ENCODE assay signal across 9 cellular contexts in genomic region chr1:56472860-56473259, GRCh38.
DNase-seq lines count a peak whose midpoint lies in the region; ATAC-seq and TF ChIP-seq lines count a peak whose summit lies in the region.
"Had no signal": no experiment of that assay in that cellular context is flagged by ENCODE, and none has a peak within 500 bp of the region (broad histone marks: within the 10 kb centered on the region; RNA-seq: fewer than 3 reads in every experiment).

No MANE protein-coding gene starts in this region.

- no peaks in the 10 kb centered on the region for H3K79me2 ChIP-seq in H9 (ENCODE audit: insufficient read depth, low read length)

- no peak overlapping the region for H2AK5ac ChIP-seq in H9 (ENCODE audit: insufficient read length, low read length)

- H2BK120ac ChIP-seq in H9 (ENCODE audit: low read depth, low read length, poor library complexity, severe bottlenecking): no peak overlapping the region

- H3K27ac ChIP-seq in dorsolateral prefrontal cortex (no peak overlapping the region), tibial artery (no peak overlapping the region), H9 (ENCODE audit: insufficient read length, low read depth, low read length) (no peak overlapping the region)

- H3K4me3 ChIP-seq in dorsolateral prefrontal cortex: no peak overlapping the region
- H3K4me3 ChIP-seq in tibial artery: no peak overlapping the region

- no peak overlapping the region for H3K4me3 Mint-ChIP-seq in H9

- H3K36me3 Mint-ChIP-seq in H9 (ENCODE audit: insufficient read depth in 1 of 3, low read depth in 3 of 3): no peaks in the 10 kb centered on the region

- H3K27me3 ChIP-seq in dorsolateral prefrontal cortex (peaks cover 0 to 9% (median 0%) of the 10 kb centered on the region in 45 donors), tibial artery (no peaks in the 10 kb centered on the region), H9 (ENCODE audit: insufficient read depth, low read length) (no peaks in the 10 kb centered on the region)

- H3K9me3 Mint-ChIP-seq in H9: no peaks in the 10 kb centered on the region

- no peak overlapping the region for H2BK5ac ChIP-seq in H9 (ENCODE audit: insufficient read length, low read length)

- intact Hi-C loops in dorsolateral prefrontal cortex (cut with DNase I): loop anchor here in 1 of 2 donors (5.0 kb wide), 1 partner anchor 36 kb away; no protein-coding TSS in a partner anchor
- intact Hi-C loops in tibial artery (cut with DNase I; ENCODE audit: low total_unique reads): loop anchor here (10.0 kb wide), 1 partner anchor 298 kb away; no protein-coding TSS in a partner anchor

- H3T11ph ChIP-seq in H9 (ENCODE audit: low read length): no peak overlapping the region

- H3K23me2 ChIP-seq in H9 (ENCODE audit: insufficient read length, low read depth, low read length, poor library complexity, severe bottlenecking): no peaks in the 10 kb centered on the region

- no peak overlapping the region for H3K27ac Mint-ChIP-seq in H9

- no peak overlapping the region for H3K4ac ChIP-seq in H9 (ENCODE audit: low read depth, low read length)

- H3K14ac ChIP-seq in H9 (ENCODE audit: insufficient read depth, low read length): no peak overlapping the region

- no peak overlapping the region for H2BK20ac ChIP-seq in H9 (ENCODE audit: low read depth, low read length, poor library complexity, severe bottlenecking)

- H3K79me1 ChIP-seq in H9 (ENCODE audit: insufficient read depth, low read depth, low read length, poor library complexity, severe bottlenecking): no peaks in the 10 kb centered on the region

- H3K36me3 ChIP-seq in tibial artery: no peaks in the 10 kb centered on the region

- H3K4me2 ChIP-seq in H9 (ENCODE audit: insufficient read depth, insufficient read length, low read length): no peak overlapping the region

- H4K5ac ChIP-seq in H9 (ENCODE audit: insufficient read length, low read depth, low read length): no peak overlapping the region

- H3K9me3 ChIP-seq in tibial artery (no peaks in the 10 kb centered on the region), H9 (ENCODE audit: control insufficient read depth, low read depth, low read length) (no peaks in the 10 kb centered on the region)

- no peak overlapping the region for H4K8ac ChIP-seq in H9 (replicated peaks; ENCODE audit: insufficient read length, low read depth, low read length)

- H3K4me1 ChIP-seq in tibial artery (peaks cover 0 to 16% (median 5%) of the 10 kb centered on the region in 4 donors), H9 (ENCODE audit: insufficient read depth, low read length) (no peaks in the 10 kb centered on the region)

- WGBS in H9 (ENCODE audit: extremely low coverage, insufficient read length, low lambda C conversion rate): no CpG with 5 or more reads among the region's 3 CpGs

- no peak overlapping the region for H2AFZ ChIP-seq in H9 (ENCODE audit: low read length)

- no peak overlapping the region for H3K23ac ChIP-seq in H9 (ENCODE audit: insufficient read length, low read depth, low read length)

- ATAC-seq in GM18907 (IDR thresholded peaks at IDR 0.05; ENCODE audit: unreplicated experiment): peak; percentile 83
- ATAC-seq in HG02678 (IDR thresholded peaks at IDR 0.05; ENCODE audit: unreplicated experiment): peak; percentile 86

- H3K18ac ChIP-seq in H9 (ENCODE audit: insufficient read length, low read depth, low read length): no peak overlapping the region

- H4K20me1 ChIP-seq in H9 (ENCODE audit: control insufficient read depth, insufficient read depth, insufficient read length): no peaks in the 10 kb centered on the region

- no peak overlapping the region for H2BK15ac ChIP-seq in H9 (ENCODE audit: low read depth, low read length)

- peaks cover 8 to 21% of the 10 kb centered on the region in 2 experiments for H3K4me1 Mint-ChIP-seq in H9

- no peak overlapping the region for H4K91ac ChIP-seq in H9 (ENCODE audit: insufficient read length, low read depth, low read length)

- peaks cover 17% of the 10 kb centered on the region for H3K27me3 Mint-ChIP-seq in H9 (ENCODE audit: low read depth)

- no peak overlapping the region for H2BK12ac ChIP-seq in H9 (ENCODE audit: insufficient read length, low read depth, low read length)

- H3K56ac ChIP-seq in H9 (ENCODE audit: insufficient read length, low read depth, low read length): no peak overlapping the region

- DNase-seq in KG1 (lab: John Stamatoyannopoulos, UW) (peak; percentile 8), midbrain (lab: John Stamatoyannopoulos, UW) (peak; percentile 10), dorsolateral prefrontal cortex (no peak), tibial artery (no peak), H4 (ENCODE audit: low spot score) (no peak), H9 (no peak)
- DNase-seq: NCI-H1105 treated with DMSO at 0.1 percent for 48 hours had no signal

- no peak for TF ChIP-seq CTCF in dorsolateral prefrontal cortex (IDR thresholded peaks at IDR 0.05 in 54 of 56, conservative IDR thresholded peaks at IDR 0.05 in 2 of 56; ENCODE audit: low read depth in 1 of 56, partially characterized antibody in 56 of 56)
- no peak for TF ChIP-seq CTCF in tibial artery (IDR thresholded peaks at IDR 0.05)
- TF ChIP-seq CTCF in H9 (conservative IDR thresholded peaks at IDR 0.05): no peak

- H3K9ac ChIP-seq in H9 (ENCODE audit: extremely low read depth, insufficient read length, low read length): no peak overlapping the region

Comparison
In these comparisons a context has a peak if more than half of its experiments do, and no peak if none do; other contexts are left out.
1. DNase-seq: peak in KG1 (single experiment) and midbrain (single experiment); none in dorsolateral prefrontal cortex (0 of 10), tibial artery (0 of 2), H4 (single experiment) and H9 (single experiment).